30 cellular contexts compared by ENCODE assay signal in genomic region chr5:103525366-103525765, GRCh38. TPM values are rescaled to one million over a fixed set of nuclear protein-coding genes. Genes with fewer than 3 reads are reported as not detected.
DNase-seq lines count a peak whose midpoint lies in the region; ATAC-seq and TF ChIP-seq lines count a peak whose summit lies in the region.
"Had no signal": no experiment of that assay in that cellular context is flagged by ENCODE, and none has a peak within 500 bp of the region (broad histone marks: within the 10 kb centered on the region; RNA-seq: fewer than 3 reads in every experiment).

No MANE protein-coding gene starts in this region.

- no peak overlapping the region for H3K27ac ChIP-seq in uterus
- H3K27ac ChIP-seq: 22Rv1, RWPE1 had no signal

- peaks cover 53% of the 10 kb centered on the region for H3K4me1 ChIP-seq in skeletal muscle satellite cell (ENCODE audit: control insufficient read depth, insufficient read depth, low read length)
- no peaks in the 10 kb centered on the region for H3K4me1 ChIP-seq in uterus

- peak; percentile 33 for ATAC-seq in Right ventricle myocardium inferior
- ATAC-seq: Panc1 had no signal

- no peaks in the 10 kb centered on the region for H3K36me3 Mint-ChIP-seq in MCF 10A (ENCODE audit: insufficient read depth, unreplicated experiment)
- H3K36me3 Mint-ChIP-seq: CD14-positive monocyte; CD8-positive, alpha-beta memory T cell had no signal

- no TSS peak for BruUV-seq in MCF 10A (replicated peaks; lab: Mats Ljungman, UMichigan)

- H3K9me3 ChIP-seq in skeletal muscle satellite cell (replicated peaks; ENCODE audit: low read length): no peaks in the 10 kb centered on the region
- H3K9me3 ChIP-seq in uterus: no peaks in the 10 kb centered on the region
- H3K9me3 ChIP-seq: BE2C, HAP-1, MG63 had no signal

- POLR2A ChIA-PET in MCF 10A (lab: Yijun Ruan, JAX): interaction anchor here (1.0 kb wide), 1 partner anchor 20 kb away, joined by 5 read pairs; no protein-coding TSS in a partner anchor

- no peak for TF ChIP-seq POLR2A in uterus (IDR thresholded peaks at IDR 0.05)

- peaks cover 8% of the 10 kb centered on the region for H3K4me1 Mint-ChIP-seq in MCF 10A (ENCODE audit: insufficient read depth, unreplicated experiment)
- H3K4me1 Mint-ChIP-seq: CD14-positive monocyte; CD8-positive, alpha-beta memory T cell had no signal

- H3K36me3 ChIP-seq in skeletal muscle satellite cell (ENCODE audit: insufficient read depth, low read length) (no peaks in the 10 kb centered on the region), uterus (no peaks in the 10 kb centered on the region)
- H3K36me3 ChIP-seq: BE2C, HAP-1, MG63 had no signal

- peak overlapping the region; percentile 62 for H3K4me2 ChIP-seq in skeletal muscle satellite cell (ENCODE audit: low read length)

- H3K27ac Mint-ChIP-seq in MCF 10A (ENCODE audit: low read depth, unreplicated experiment): no peak overlapping the region
- H3K27ac Mint-ChIP-seq: CD14-positive monocyte; CD8-positive, alpha-beta memory T cell had no signal

- H3K27me3 ChIP-seq in skeletal muscle satellite cell (ENCODE audit: control insufficient read depth, insufficient read depth, low read length) (no peaks in the 10 kb centered on the region), uterus (no peaks in the 10 kb centered on the region)
- H3K27me3 ChIP-seq: BE2C, MG63 had no signal

- H3K4me3 Mint-ChIP-seq in MCF 10A (ENCODE audit: unreplicated experiment): no peak overlapping the region
- H3K4me3 Mint-ChIP-seq: CD14-positive monocyte; CD8-positive, alpha-beta memory T cell had no signal

- no peaks in the 10 kb centered on the region for H3K27me3 Mint-ChIP-seq in MCF 10A (ENCODE audit: insufficient read depth, unreplicated experiment)
- H3K27me3 Mint-ChIP-seq: CD8-positive, alpha-beta memory T cell had no signal

- CTCF ChIA-PET in MCF 10A (lab: Yijun Ruan, JAX): interaction anchor here (0.9 kb wide), 1 partner anchor 12 kb away, joined by 3 read pairs; no protein-coding TSS in a partner anchor

- H3K9ac ChIP-seq in skeletal muscle satellite cell (ENCODE audit: low read depth, low read length): peak overlapping the region; percentile 39

- no peak overlapping the region for H3K4me3 ChIP-seq in fibroblast of the aortic adventitia (ENCODE audit: low read depth, low read length)
- H3K4me3 ChIP-seq in skeletal muscle satellite cell (ENCODE audit: low read length): no peak overlapping the region
- H3K4me3 ChIP-seq in uterus: no peak overlapping the region
- H3K4me3 ChIP-seq: HAP-1, MG63 had no signal

- intact Hi-C loops in Right ventricle myocardium inferior (cut with DNase I) (no loop called here), cardiac septum (cut with DNase I) (no loop called here), MCF 10A (cut with micrococcal nuclease) (no loop called here), uterus (cut with DNase I; ENCODE audit: low total_unique reads) (no loop called here)

- TF ChIP-seq CTCF in fibroblast of the aortic adventitia (IDR thresholded peaks at IDR 0.05; ENCODE audit: insufficient read depth, low read length) (no peak), MCF 10A (IDR thresholded peaks at IDR 0.05; ENCODE audit: unreplicated experiment) (no peak), uterus (IDR thresholded peaks at IDR 0.05) (no peak)

- H3K9me3 Mint-ChIP-seq in MCF 10A (ENCODE audit: unreplicated experiment): no peaks in the 10 kb centered on the region
- H3K9me3 Mint-ChIP-seq: HFFc6 had no signal

- DNase-seq in Right ventricle myocardium inferior (ENCODE audit: missing footprints): no peak
- DNase-seq in cardiac septum (ENCODE audit: low spot score): no peak
- DNase-seq in SK-N-DZ (ENCODE audit: low spot score): peak; percentile 91
- DNase-seq in fibroblast of the aortic adventitia (ENCODE audit: low read depth): peak; percentile 39
- DNase-seq in MCF 10A (ENCODE audit: unreplicated experiment): no peak
- DNase-seq in uterus: no peak
- no peak for DNase-seq in T-helper 9 cell
- DNase-seq: ACHN; BE2C; CD8-positive, alpha-beta memory T cell; DMS 273 treated with DMSO at 0.1 percent for 48 hours; DMS79; GF-D8; GOT3; HFFc6; KBM-7; NCI-H1048; NCI-H1417; NCI-H1694; NCI-H2081; NCI-H510A; NCI-H69; SIG-M5 had no signal

RNA-seq across cellular contexts. Expression of gene NUDT12, which starts 37.2 kb away (rescaled TPM):
- total RNA-seq in Right ventricle myocardium inferior (10.4 TPM), cardiac septum (11.4 TPM), fibroblast of the aortic adventitia (ENCODE audit: low replicate concordance) (10.7 and 16.8 TPM in 2 replicates), MCF 10A (2022) (11.4 and 11.5 TPM in 2 replicates), uterus (10 to 100 TPM in 3 of 4 donors, 1 to 10 TPM in 1; 1.5 to 37.1 (median 11.5) TPM)
- polyA plus RNA-seq in SK-N-DZ (2014; cell fraction: cytosol; rRNA removed): 21.2 and 25.9 TPM in 2 replicates
- polyA plus RNA-seq in SK-N-DZ (2014; cell fraction: nucleus; rRNA removed): 40.4 and 57.5 TPM in 2 replicates
- 12.9 TPM in 2 replicates for total RNA-seq in skeletal muscle satellite cell (2012; rRNA removed)
- polyA plus RNA-seq: CD8-positive, alpha-beta memory T cell had no signal

Comparison
In these comparisons a context has a peak if more than half of its experiments do, and no peak if none do; other contexts are left out.
1. DNase-seq: peak in SK-N-DZ (single experiment) and fibroblast of the aortic adventitia (single experiment); none in Right ventricle myocardium inferior (single experiment), cardiac septum (single experiment), MCF 10A (single experiment), uterus (0 of 2) and T-helper 9 cell (single experiment).